ENCODE assay signal across 12 cellular contexts in the genomic region with DNA sequence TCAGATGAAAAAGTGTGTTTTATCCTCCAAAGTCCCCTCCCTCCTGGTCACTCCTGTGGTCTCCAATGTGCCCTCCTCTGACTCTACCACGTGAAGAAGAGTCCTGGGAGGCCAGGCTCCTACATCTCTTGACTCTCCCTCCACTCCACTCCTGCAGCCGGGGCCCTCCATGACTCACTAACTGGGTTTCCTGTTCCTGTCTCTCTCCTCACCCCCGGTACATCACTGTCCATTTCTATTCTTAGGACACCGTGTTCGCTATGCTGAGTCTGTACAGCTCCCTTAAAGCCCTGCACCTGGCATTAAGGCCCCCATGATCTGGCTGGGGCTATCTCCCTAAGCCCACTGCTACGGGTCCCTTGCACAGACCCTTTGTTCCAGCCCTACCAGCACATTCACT.
A peak's percentile ranks its signal among the peaks of the same experiment; 100 is the strongest.
DNase-seq lines count a peak whose midpoint lies in the region; ATAC-seq and TF ChIP-seq lines count a peak whose summit lies in the region.
"Had no signal": no experiment of that assay in that cellular context is flagged by ENCODE, and none has a peak within 500 bp of the region (broad histone marks: within the 10 kb centered on the region; RNA-seq: fewer than 3 reads in every experiment).

No MANE protein-coding gene starts in this region.

- H3K4me1 Mint-ChIP-seq in activated CD8-positive, alpha-beta T cell treated with anti-CD3 and anti-CD28 coated beads, Interleukin-2, amount 10 ng/mL, durations not matched to agents 7 days and 5 days (ENCODE audit: low read depth): peaks cover 36% of the 10 kb centered on the region
- H3K4me1 Mint-ChIP-seq in natural killer cell treated with Interleukin-12 subunit alpha and Interleukin-12 subunit beta and Interleukin-15 and Interleukin-18, amount 100 ng/mL, for 72 hours (ENCODE audit: low read depth in 2 of 2): peaks cover 35 to 38% of the 10 kb centered on the region in 2 donors

- peaks cover 76% of the 10 kb centered on the region for H3F3A ChIP-seq in GM23248 (ENCODE audit: insufficient read depth)

- no peaks in the 10 kb centered on the region for H3K36me3 Mint-ChIP-seq in activated CD8-positive, alpha-beta T cell treated with anti-CD3 and anti-CD28 coated beads, Interleukin-2, amount 10 ng/mL, durations not matched to agents 7 days and 5 days (ENCODE audit: low read depth)
- H3K36me3 Mint-ChIP-seq in natural killer cell treated with Interleukin-12 subunit alpha and Interleukin-12 subunit beta and Interleukin-15 and Interleukin-18, amount 100 ng/mL, for 72 hours: peaks cover 10% of the 10 kb centered on the region

- no peak overlapping the region for H3K9ac ChIP-seq in GM23248

- H2AFZ ChIP-seq in GM23248: no peak overlapping the region
- H2AFZ ChIP-seq: GM23338 had no signal

- TF ChIP-seq POLR2A in erythroblast (IDR thresholded peaks at IDR 0.05; ENCODE audit: low read length): no peak

- H3K4me2 ChIP-seq in GM23248 (ENCODE audit: unreplicated experiment): no peak overlapping the region
- H3K4me2 ChIP-seq: GM23338 had no signal

- H3K27me3 Mint-ChIP-seq in activated CD8-positive, alpha-beta T cell treated with anti-CD3 and anti-CD28 coated beads, Interleukin-2, amount 10 ng/mL, durations not matched to agents 7 days and 5 days (ENCODE audit: low read depth): peaks cover 2% of the 10 kb centered on the region
- peaks cover 0 to 5% of the 10 kb centered on the region in 2 donors for H3K27me3 Mint-ChIP-seq in natural killer cell treated with Interleukin-12 subunit alpha and Interleukin-12 subunit beta and Interleukin-15 and Interleukin-18, amount 100 ng/mL, for 72 hours

- H3K36me3 ChIP-seq in GM23248 (ENCODE audit: low read depth): peaks cover 82% of the 10 kb centered on the region

- H3K9me2 ChIP-seq in GM23248 (ENCODE audit: insufficient read depth): no peaks in the 10 kb centered on the region

- peak; percentile 45 for ATAC-seq in activated CD8-positive, alpha-beta T cell treated with anti-CD3 and anti-CD28 coated beads, Interleukin-2, amount 10 ng/mL, durations not matched to agents 7 days and 5 days
- peak; percentile 61 to 67 for ATAC-seq in natural killer cell treated with Interleukin-12 subunit alpha and Interleukin-12 subunit beta and Interleukin-15 and Interleukin-18, amount 100 ng/mL, for 72 hours

- H3K4me1 ChIP-seq in GM23248 (ENCODE audit: insufficient read depth): peaks cover 27% of the 10 kb centered on the region

- no peaks in the 10 kb centered on the region for H3K9me3 ChIP-seq in GM23248 (ENCODE audit: low read depth)
- H3K9me3 ChIP-seq: suprapubic skin had no signal

- in situ Hi-C loops in GM23248 (cut with MboI): no loop called here

- H3K4me3 ChIP-seq in GM23248: no peak overlapping the region
- H3K4me3 ChIP-seq: GM23338, suprapubic skin had no signal

- CTCF ChIA-PET in activated CD8-positive, alpha-beta T cell treated with anti-CD3 and anti-CD28 coated beads, Interleukin-2, amount 10 ng/mL, durations not matched to agents 7 days and 5 days (lab: Charles Lee): interaction anchor here (1.3 kb wide), 1 partner anchor 93 kb away, joined by 3 read pairs; a partner anchor contains a TSS

- no peak overlapping the region for H3K4me3 Mint-ChIP-seq in activated CD8-positive, alpha-beta T cell treated with anti-CD3 and anti-CD28 coated beads, Interleukin-2, amount 10 ng/mL, durations not matched to agents 7 days and 5 days
- H3K4me3 Mint-ChIP-seq in natural killer cell treated with Interleukin-12 subunit alpha and Interleukin-12 subunit beta and Interleukin-15 and Interleukin-18, amount 100 ng/mL, for 72 hours: peak overlapping the region; percentile 45
- H3K4me3 Mint-ChIP-seq: GM23338 had no signal

- H3K27ac ChIP-seq in GM23248: no peak overlapping the region
- H3K27ac ChIP-seq: suprapubic skin had no signal

- POLR2A ChIA-PET in activated CD8-positive, alpha-beta T cell treated with anti-CD3 and anti-CD28 coated beads, Interleukin-2, amount 10 ng/mL, durations not matched to agents 7 days and 5 days (lab: Charles Lee): no interaction called here

- 72 to 73% methylated on average over 6 of the region's 6 CpGs for WGBS in GM23248 (ENCODE audit: low coverage in 1 of 2, low lambda C conversion rate in 2 of 2, missing lambda C conversion rate in 2 of 2), 2 experiments

- peaks cover 6% of the 10 kb centered on the region; the same call in 1 of the 2 replicates for H4K20me1 ChIP-seq in GM23248 (ENCODE audit: insufficient read depth)

- no peak overlapping the region for H3K27ac Mint-ChIP-seq in activated CD8-positive, alpha-beta T cell treated with anti-CD3 and anti-CD28 coated beads, Interleukin-2, amount 10 ng/mL, durations not matched to agents 7 days and 5 days
- H3K27ac Mint-ChIP-seq in natural killer cell treated with Interleukin-12 subunit alpha and Interleukin-12 subunit beta and Interleukin-15 and Interleukin-18, amount 100 ng/mL, for 72 hours: no peak overlapping the region
- H3K27ac Mint-ChIP-seq: GM23338 had no signal

- DNase-seq in GM23248 (peak; percentile 37), M059J (ENCODE audit: low read depth) (peak; percentile 32), erythroblast (lab: John Stamatoyannopoulos, UW) (no peak), NCI-H1105 (lab: John Stamatoyannopoulos, UW) (no peak), GF-D8 (lab: John Stamatoyannopoulos, UW) (no peak)
- peak; percentile 27 for DNase-seq in activated CD8-positive, alpha-beta T cell treated with anti-CD3 and anti-CD28 coated beads, Interleukin-2, amount 10 ng/mL, durations not matched to agents 7 days and 5 days
- no peak for DNase-seq in natural killer cell treated with Interleukin-12 subunit alpha and Interleukin-12 subunit beta and Interleukin-15 and Interleukin-18, amount 100 ng/mL, for 72 hours (ENCODE audit: low spot score)
- DNase-seq: hypothalamus, NCI-H187 treated with DMSO at 0.1 percent for 48 hours, T-helper 9 cell had no signal

- no peaks in the 10 kb centered on the region for H3K9me3 Mint-ChIP-seq in activated CD8-positive, alpha-beta T cell treated with anti-CD3 and anti-CD28 coated beads, Interleukin-2, amount 10 ng/mL, durations not matched to agents 7 days and 5 days (ENCODE audit: insufficient read depth)
- H3K9me3 Mint-ChIP-seq in natural killer cell treated with Interleukin-12 subunit alpha and Interleukin-12 subunit beta and Interleukin-15 and Interleukin-18, amount 100 ng/mL, for 72 hours: no peaks in the 10 kb centered on the region
- H3K9me3 Mint-ChIP-seq: GM23338 had no signal

- peaks cover 100% of the 10 kb centered on the region for H3K79me2 ChIP-seq in GM23248 (ENCODE audit: insufficient read depth)

- no peaks in the 10 kb centered on the region for H3K27me3 ChIP-seq in GM23248 (replicated peaks; ENCODE audit: insufficient read depth)
- H3K27me3 ChIP-seq: suprapubic skin had no signal

Comparison
In these comparisons a context has a peak if more than half of its experiments do, and no peak if none do; other contexts are left out.
1. DNase-seq: peak in GM23248 (single experiment), M059J (single experiment) and activated CD8-positive, alpha-beta T cell treated with anti-CD3 and anti-CD28 coated beads, Interleukin-2, amount 10 ng/mL, durations not matched to agents 7 days and 5 days (single experiment); none in natural killer cell treated with Interleukin-12 subunit alpha and Interleukin-12 subunit beta and Interleukin-15 and Interleukin-18, amount 100 ng/mL, for 72 hours (single experiment), erythroblast (0 of 2), NCI-H1105 (single experiment) and GF-D8 (single experiment).